In the genomic region with DNA sequence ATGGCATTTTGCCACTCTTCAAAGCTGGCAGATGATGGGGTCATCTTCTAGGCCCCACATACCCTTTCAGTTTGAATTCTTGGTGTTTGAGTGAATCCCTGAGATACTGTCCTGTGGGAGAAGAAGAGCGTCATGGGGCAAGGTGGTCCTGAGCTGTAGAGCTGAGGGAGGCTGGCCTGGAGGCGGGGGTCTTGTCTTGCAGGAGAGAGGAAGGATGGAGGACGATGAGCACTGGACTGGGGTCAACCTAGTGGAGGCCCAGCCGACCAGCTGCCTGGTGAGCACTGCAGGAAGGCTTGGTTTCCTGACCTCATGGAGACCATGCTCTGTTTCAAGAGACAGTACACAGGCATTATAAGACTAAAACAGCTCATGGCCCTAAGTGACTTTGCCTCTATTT, we compare ENCODE assay signal across 17 cellular contexts.
A peak's percentile ranks its signal among the peaks of the same experiment; 100 is the strongest.
DNase-seq lines count a peak whose midpoint lies in the region; ATAC-seq and TF ChIP-seq lines count a peak whose summit lies in the region.
"Had no signal": no experiment of that assay in that cellular context is flagged by ENCODE, and none has a peak within 500 bp of the region (broad histone marks: within the 10 kb centered on the region; RNA-seq: fewer than 3 reads in every experiment).

No MANE protein-coding gene starts in this region.

- H3K27ac Mint-ChIP-seq in endodermal cell: no peak overlapping the region
- H3K27ac Mint-ChIP-seq: B cell; CD4-positive, CD25-positive, alpha-beta regulatory T cell; CD8-positive, alpha-beta T cell; HFFc6 had no signal

- POLR2A ChIA-PET in Panc1 (lab: Charles Lee): no interaction called here

- TF ChIP-seq CTCF in Panc1 (IDR thresholded peaks at IDR 0.05): no peak
- TF ChIP-seq CTCF in endodermal cell (conservative IDR thresholded peaks at IDR 0.05): no peak
- TF ChIP-seq CTCF in gastrocnemius medialis (IDR thresholded peaks at IDR 0.05 in 4 of 5, conservative IDR thresholded peaks at IDR 0.05 in 1 of 5): no peak

- no peaks in the 10 kb centered on the region for H3K4me1 Mint-ChIP-seq in endodermal cell
- H3K4me1 Mint-ChIP-seq: B cell; CD4-positive, CD25-positive, alpha-beta regulatory T cell had no signal

- H3K36me3 Mint-ChIP-seq in endodermal cell (ENCODE audit: low read depth): no peaks in the 10 kb centered on the region
- H3K36me3 Mint-ChIP-seq: CD4-positive, CD25-positive, alpha-beta regulatory T cell; CD8-positive, alpha-beta T cell had no signal

- H3K4me1 ChIP-seq in Panc1 (ENCODE audit: control insufficient read depth, insufficient read depth, low read length) (peaks cover 45% of the 10 kb centered on the region), endodermal cell (ENCODE audit: control insufficient read depth, insufficient read depth, low read length) (no peaks in the 10 kb centered on the region), gastrocnemius medialis (peaks cover 28 to 31% of the 10 kb centered on the region in 2 donors)
- H3K4me1 ChIP-seq: HAP-1 had no signal

- no TSS peak for BruUV-seq in Panc1 (replicated peaks; lab: Mats Ljungman, UMichigan)

- no peaks in the 10 kb centered on the region for H3K9me3 ChIP-seq in Panc1 (ENCODE audit: control insufficient read depth, insufficient read depth, low read depth, low read length)
- no peaks in the 10 kb centered on the region for H3K9me3 ChIP-seq in endodermal cell (ENCODE audit: control insufficient read depth, low read length)
- no peaks in the 10 kb centered on the region for H3K9me3 ChIP-seq in gastrocnemius medialis
- H3K9me3 ChIP-seq: Caco-2, HAP-1 had no signal

- no peaks in the 10 kb centered on the region for H3K27me3 Mint-ChIP-seq in endodermal cell (ENCODE audit: insufficient read depth)
- H3K27me3 Mint-ChIP-seq: B cell; CD4-positive, CD25-positive, alpha-beta regulatory T cell had no signal

- CTCF ChIA-PET in Panc1 (lab: Charles Lee): interaction anchor here (0.9 kb wide), 1 partner anchor 23 kb away, joined by 4 read pairs; no protein-coding TSS in a partner anchor

- 86 to 100% methylated on average over 2 to 4 of the region's 4 CpGs for WGBS in endodermal cell (ENCODE audit: insufficient coverage in 1 of 2, insufficient read length in 1 of 2), 2 experiments

- H3K36me3 ChIP-seq in Panc1 (ENCODE audit: control insufficient read depth, insufficient read depth, low read length) (no peaks in the 10 kb centered on the region), endodermal cell (ENCODE audit: control insufficient read depth, insufficient read depth, low read length) (no peaks in the 10 kb centered on the region), gastrocnemius medialis (peaks cover 0 to 3% of the 10 kb centered on the region in 2 donors)
- H3K36me3 ChIP-seq: BLaER1, HAP-1 had no signal

- H3K4me3 ChIP-seq in Panc1 (ENCODE audit: low read depth in 2 of 2, low read length in 2 of 2) (no peak overlapping the region), endodermal cell (ENCODE audit: low read length) (no peak overlapping the region), gastrocnemius medialis (no peak overlapping the region)
- H3K4me3 ChIP-seq: BLaER1, HAP-1 had no signal

- no peak for TF ChIP-seq POLR2A in gastrocnemius medialis (IDR thresholded peaks at IDR 0.05)

- ATAC-seq in Panc1 (no peak), gastrocnemius medialis (no peak), GM18870 (IDR thresholded peaks at IDR 0.05; ENCODE audit: unreplicated experiment) (no peak), HG03097 (IDR thresholded peaks at IDR 0.05; ENCODE audit: low FRiP score, unreplicated experiment) (no peak)
- ATAC-seq: CD8-positive, alpha-beta T cell had no signal

- H3K9me3 Mint-ChIP-seq in endodermal cell: no peaks in the 10 kb centered on the region
- H3K9me3 Mint-ChIP-seq: CD4-positive, CD25-positive, alpha-beta regulatory T cell; CD8-positive, alpha-beta T cell; HFFc6 had no signal

- H3K9ac ChIP-seq in endodermal cell (ENCODE audit: extremely low read depth, low read length, poor library complexity, severe bottlenecking): no peak overlapping the region
- H3K9ac ChIP-seq: BLaER1 had no signal

- DNase-seq in Panc1 (ENCODE audit: low read depth, low spot score) (no peak), endodermal cell (peak; percentile 27), gastrocnemius medialis (no peak)
- no peak for DNase-seq in stimulated activated CD4-positive, alpha-beta T cell treated with anti-CD3 and anti-CD28 coated beads, Interleukin-4, amount 100 ng/mL, for 4 hours
- DNase-seq: Caco-2; CD4-positive, CD25-positive, alpha-beta regulatory T cell; CD8-positive, alpha-beta T cell; DMS153; DND-41; GOT3; HFFc6 had no signal

- H3K27ac ChIP-seq in Panc1 (ENCODE audit: low read length) (peak overlapping the region; percentile 99), endodermal cell (ENCODE audit: low read depth, low read length) (no peak overlapping the region), gastrocnemius medialis (peak overlapping the region; percentile 56 to 95 (median 89))
- H3K27ac ChIP-seq: BLaER1, C4-2B had no signal

- H3K27me3 ChIP-seq in Panc1 (ENCODE audit: control insufficient read depth, insufficient read depth, low read length): no peaks in the 10 kb centered on the region
- H3K27me3 ChIP-seq in endodermal cell (ENCODE audit: control insufficient read depth, insufficient read depth, low read length, poor library complexity, severe bottlenecking): no peaks in the 10 kb centered on the region
- H3K27me3 ChIP-seq in gastrocnemius medialis: no peaks in the 10 kb centered on the region
- H3K27me3 ChIP-seq: BLaER1 had no signal

- H3K4me3 Mint-ChIP-seq in endodermal cell: no peak overlapping the region
- H3K4me3 Mint-ChIP-seq: B cell; CD4-positive, CD25-positive, alpha-beta regulatory T cell; CD8-positive, alpha-beta T cell; HFFc6 had no signal

- in situ Hi-C loops in Panc1 (cut with HindIII; ENCODE audit: low pct_unique_long_range_greater_than_20kb, low sequenced_read_pairs): no loop called here
- in situ Hi-C loops in gastrocnemius medialis (cut with MboI; ENCODE audit: low sequenced_read_pairs in 4 of 4): loop anchor here in 1 of 4 donors (10.0 kb wide), 1 partner anchor 49 kb away; no protein-coding TSS in a partner anchor

- intact Hi-C loops in Panc1 (cut with micrococcal nuclease; ENCODE audit: unreplicated experiment) (no loop called here), gastrocnemius medialis (cut with DNase I; ENCODE audit: low total_unique reads) (no loop called here)
